Comparison of ENCODE assay signal across 18 cellular contexts in the genomic region with DNA sequence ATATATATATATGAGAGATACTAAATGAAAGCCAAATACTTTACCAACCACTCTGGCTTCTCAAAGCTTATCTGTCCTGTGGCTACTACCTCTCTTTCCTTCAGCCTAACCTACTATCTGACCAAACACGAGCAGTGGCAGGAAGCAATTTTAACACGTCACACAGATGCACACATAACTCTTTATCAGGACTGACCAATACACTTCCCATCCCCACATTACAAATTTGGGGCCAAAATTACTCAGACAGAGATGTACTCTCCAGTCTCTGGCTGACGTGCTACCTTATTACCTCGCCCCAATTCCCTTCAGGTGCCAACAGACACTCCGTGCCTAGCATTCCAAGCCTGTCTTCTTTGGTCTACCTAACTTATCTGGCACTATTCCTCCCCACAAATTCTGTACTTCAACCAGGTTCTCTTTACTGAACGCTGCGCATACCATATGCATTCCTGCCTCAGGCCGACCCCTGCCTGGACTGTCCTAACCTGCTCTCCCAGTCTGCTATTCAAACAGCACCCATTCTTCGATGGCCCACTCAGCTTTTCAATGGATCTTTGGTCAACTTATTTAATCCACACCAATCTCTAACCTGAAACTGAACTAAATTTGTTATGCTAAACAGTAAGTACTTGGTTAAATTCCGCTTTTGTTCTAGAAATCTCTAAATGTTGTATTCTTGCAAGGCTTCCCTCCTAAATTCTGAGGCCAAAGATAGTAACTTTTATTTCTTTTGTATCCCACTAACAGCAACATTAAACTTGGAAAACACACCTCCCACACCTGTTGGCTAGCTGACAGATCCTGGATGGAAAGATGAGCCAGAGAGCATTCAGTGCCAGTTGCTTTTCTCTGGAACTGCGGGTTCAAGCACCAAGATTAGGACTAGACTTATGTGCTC. TPM values are rescaled to one million over a fixed set of nuclear protein-coding genes. Genes with fewer than 3 reads are reported as not detected.
DNase-seq lines count a peak whose midpoint lies in the region; ATAC-seq and TF ChIP-seq lines count a peak whose summit lies in the region.
"Had no signal": no experiment of that assay in that cellular context is flagged by ENCODE, and none has a peak within 500 bp of the region (broad histone marks: within the 10 kb centered on the region; RNA-seq: fewer than 3 reads in every experiment).

No MANE protein-coding gene starts in this region.

- peaks cover 6% of the 10 kb centered on the region for H3K36me3 Mint-ChIP-seq in MCF 10A (ENCODE audit: insufficient read depth, unreplicated experiment)

- H3K79me2 ChIP-seq in Loucy (ENCODE audit: insufficient read depth, low read length), result peaks cover 62% of the 10 kb centered on the region

- no peaks in the 10 kb centered on the region for H4K20me1 ChIP-seq in Loucy (ENCODE audit: insufficient read depth, low read length, poor library complexity, severe bottlenecking)

- H3K9me2 ChIP-seq in Loucy (replicated peaks; ENCODE audit: low read depth, low read length), result no peaks in the 10 kb centered on the region

- CTCF ChIA-PET in MCF 10A (lab: Yijun Ruan, JAX), result interaction anchor here (0.7 to 1.4 kb wide), 4 partner anchors 22 to 774 kb away, joined by 3 to 5 read pairs (median 3); no protein-coding TSS in a partner anchor

- H3K27ac Mint-ChIP-seq in MCF 10A (ENCODE audit: low read depth, unreplicated experiment), result peak overlapping the region; percentile 33
- H3K27ac Mint-ChIP-seq: activated CD4-positive, alpha-beta T cell treated with anti-CD3 and anti-CD28 coated beads, Interleukin-2, amount 10 ng/mL, durations not matched to agents 24 days and 14 days; activated naive CD8-positive, alpha-beta T cell treated with anti-CD3 and anti-CD28 coated beads for 36 hours had no signal

- intact Hi-C loops in MCF 10A (cut with micrococcal nuclease), result no loop called here
- intact Hi-C loops in thyroid gland (cut with DNase I), result no loop called here
- intact Hi-C loops in adrenal gland (cut with DNase I), result no loop called here

- no peak overlapping the region for H2AFZ ChIP-seq in Loucy (ENCODE audit: low read length)

- POLR2A ChIA-PET in MCF 10A (lab: Yijun Ruan, JAX), result interaction anchor here (0.7 to 1.4 kb wide), 2 partner anchors 22 to 23 kb away, joined by 3 to 4 read pairs; no protein-coding TSS in a partner anchor

- TF ChIP-seq CTCF in Loucy (conservative IDR thresholded peaks at IDR 0.05; ENCODE audit: low read length), result no peak
- no peak for TF ChIP-seq CTCF in MCF 10A (IDR thresholded peaks at IDR 0.05; ENCODE audit: unreplicated experiment)
- TF ChIP-seq CTCF in thyroid gland (IDR thresholded peaks at IDR 0.05), result no peak
- no peak for TF ChIP-seq CTCF in adrenal gland (IDR thresholded peaks at IDR 0.05)

- no peak overlapping the region for H3K4me3 Mint-ChIP-seq in MCF 10A (ENCODE audit: unreplicated experiment)
- H3K4me3 Mint-ChIP-seq: activated CD4-positive, alpha-beta T cell treated with anti-CD3 and anti-CD28 coated beads, Interleukin-2, amount 10 ng/mL, durations not matched to agents 24 days and 14 days; activated naive CD8-positive, alpha-beta T cell treated with anti-CD3 and anti-CD28 coated beads for 36 hours had no signal

- H3K27ac ChIP-seq in thyroid gland (peak overlapping the region in 2 of 3 donors; percentile 72 to 78), adrenal gland (no peak overlapping the region)
- H3K27ac ChIP-seq: BLaER1, HL-60 had no signal

- no peaks in the 10 kb centered on the region for H3K9me3 Mint-ChIP-seq in MCF 10A (ENCODE audit: unreplicated experiment)
- H3K9me3 Mint-ChIP-seq: activated CD4-positive, alpha-beta T cell treated with anti-CD3 and anti-CD28 coated beads, Interleukin-2, amount 10 ng/mL, durations not matched to agents 24 days and 14 days; activated naive CD8-positive, alpha-beta T cell treated with anti-CD3 and anti-CD28 coated beads for 36 hours had no signal

- peaks cover 20% of the 10 kb centered on the region for H3K4me1 Mint-ChIP-seq in MCF 10A (ENCODE audit: insufficient read depth, unreplicated experiment)
- H3K4me1 Mint-ChIP-seq: activated CD4-positive, alpha-beta T cell treated with anti-CD3 and anti-CD28 coated beads, Interleukin-2, amount 10 ng/mL, durations not matched to agents 24 days and 14 days had no signal

- H3K36me3 ChIP-seq in Loucy (ENCODE audit: insufficient read depth, low read length) (peaks cover 5% of the 10 kb centered on the region; the same call in 1 of the 2 replicates), thyroid gland (no peaks in the 10 kb centered on the region), adrenal gland (replicated peaks in 1 of 2) (no peaks in the 10 kb centered on the region)

- no peak for ATAC-seq in GM21360 (IDR thresholded peaks at IDR 0.05; ENCODE audit: unreplicated experiment)

- BruUV-seq in MCF 10A (replicated peaks; lab: Mats Ljungman, UMichigan), result no TSS peak

- H3K9me3 ChIP-seq in Loucy (ENCODE audit: insufficient read depth, low read depth, low read length) (no peaks in the 10 kb centered on the region), thyroid gland (no peaks in the 10 kb centered on the region), adrenal gland (replicated peaks in 1 of 3) (no peaks in the 10 kb centered on the region)
- H3K9me3 ChIP-seq: BLaER1 had no signal

- no peak for TF ChIP-seq POLR2A in thyroid gland (IDR thresholded peaks at IDR 0.05)
- TF ChIP-seq POLR2A in adrenal gland (IDR thresholded peaks at IDR 0.05), result no peak

- no peaks in the 10 kb centered on the region for H3F3A ChIP-seq in Loucy (ENCODE audit: low read depth)

- H3K4me2 ChIP-seq in Loucy (ENCODE audit: low read depth, low read length, poor library complexity, severe bottlenecking), result peak overlapping the region; percentile 58
- H3K4me2 ChIP-seq: BLaER1 had no signal

- no peaks in the 10 kb centered on the region for H3K27me3 Mint-ChIP-seq in MCF 10A (ENCODE audit: insufficient read depth, unreplicated experiment)
- H3K27me3 Mint-ChIP-seq: activated CD4-positive, alpha-beta T cell treated with anti-CD3 and anti-CD28 coated beads, Interleukin-2, amount 10 ng/mL, durations not matched to agents 24 days and 14 days; activated naive CD8-positive, alpha-beta T cell treated with anti-CD3 and anti-CD28 coated beads for 36 hours had no signal

- H3K27me3 ChIP-seq in Loucy (ENCODE audit: insufficient read depth, low read length, poor library complexity, severe bottlenecking) (no peaks in the 10 kb centered on the region), thyroid gland (no peaks in the 10 kb centered on the region), adrenal gland (no peaks in the 10 kb centered on the region)
- H3K27me3 ChIP-seq: BLaER1 had no signal

- peak overlapping the region; percentile 5 for H3K4me3 ChIP-seq in Loucy (ENCODE audit: low read length, poor library complexity, severe bottlenecking)
- no peak overlapping the region for H3K4me3 ChIP-seq in thyroid gland (replicated peaks in 1 of 3)
- no peak overlapping the region for H3K4me3 ChIP-seq in adrenal gland
- H3K4me3 ChIP-seq: BLaER1 had no signal

- H3K9ac ChIP-seq in Loucy (ENCODE audit: low read depth, low read length, poor library complexity, severe bottlenecking), result no peak overlapping the region
- H3K9ac ChIP-seq: BLaER1 had no signal

- DNase-seq in MCF 10A (ENCODE audit: unreplicated experiment) (no peak), iPS-NIHi11 (ENCODE audit: low spot score) (peak; percentile 31), thyroid gland (peak; percentile 40 to 50), adrenal gland (no peak), cerebellar nuclear complex (lab: John Stamatoyannopoulos, UW) (no peak)
- DNase-seq: activated CD4-positive, alpha-beta T cell treated with anti-CD3 and anti-CD28 coated beads, Interleukin-2, amount 10 ng/mL, durations not matched to agents 24 days and 14 days; activated naive CD8-positive, alpha-beta T cell treated with anti-CD3 and anti-CD28 coated beads for 36 hours; activated T-cell treated with anti-CD3 and anti-CD28 coated beads, Interleukin-2, amount 50 U/mL, for 1 hour; DMS79 treated with DMSO at 0.1 percent for 48 hours; effector memory CD4-positive, alpha-beta T cell; NCI-H1930; NCI-H748 treated with DMSO at 0.1 percent for 48 hours; Right ventricle myocardium superior; T-helper 2 cell had no signal

- WGBS in thyroid gland, 2 donors, result 43 to 49% methylated on average over 11 of the region's 11 CpGs
- WGBS in adrenal gland, 4 donors, result 89 to 93% (median 91%) methylated on average over 11 of the region's 11 CpGs

- H3K4me1 ChIP-seq in Loucy (ENCODE audit: insufficient read depth, low read length, poor library complexity, severe bottlenecking) (peaks cover 23% of the 10 kb centered on the region), thyroid gland (peaks cover 47 to 50% of the 10 kb centered on the region in 2 donors), adrenal gland (replicated peaks in 1 of 2) (no peaks in the 10 kb centered on the region)

RNA-seq across cellular contexts. Expression of gene RERE, which starts 27.9 kb away (rescaled TPM):
- 36.8 and 48.4 TPM in 2 replicates for total RNA-seq in MCF 10A (2022)
- total RNA-seq in thyroid gland, result 100 to 1,000 TPM; 118 to 244 (median 131) TPM
- total RNA-seq in adrenal gland, result 100 to 1,000 TPM in 3 of 8 donors, 10 to 100 TPM in 5; 49.0 to 146 (median 81.4) TPM
- polyA plus RNA-seq in adrenal gland, result 10 to 100 TPM; 33.4 to 75.9 (median 41.6) TPM

Comparison
In these comparisons a context has a peak if more than half of its experiments do, and no peak if none do; other contexts are left out.
1. DNase-seq: peak in iPS-NIHi11 (single experiment) and thyroid gland (2 of 2); none in MCF 10A (single experiment), adrenal gland (0 of 7) and cerebellar nuclear complex (0 of 2).
2. H3K27ac ChIP-seq: peak in thyroid gland (2 of 3); none in adrenal gland (0 of 5).